In genomic region chr18:22545091-22545795, GRCh38 we compare ENCODE assay signal across 14 cellular contexts.
"Had no signal": no experiment of that assay in that cellular context is flagged by ENCODE, and none has a peak within 500 bp of the region (broad histone marks: within the 10 kb centered on the region; RNA-seq: fewer than 3 reads in every experiment).

No MANE protein-coding gene starts in this region.

- H3K9me3 ChIP-seq: thyroid gland had no signal

- H3K27me3 ChIP-seq: thyroid gland had no signal

- H3K79me2 ChIP-seq: parathyroid adenoma had no signal

- H2AFZ ChIP-seq: parathyroid adenoma had no signal

- H3K4me3 ChIP-seq: dorsolateral prefrontal cortex, thyroid gland had no signal

- H3K9ac ChIP-seq: parathyroid adenoma had no signal

- H3K27ac ChIP-seq: dorsolateral prefrontal cortex, parathyroid adenoma, thyroid gland had no signal

- DNase-seq: activated B cell treated with CpG ODN at 0.5 μM for 24 hours; activated CD4-positive, alpha-beta memory T cell treated with anti-CD3 and anti-CD28 coated beads, Interleukin-2, amount 10 ng/mL, durations not matched to agents 7 days and 5 days; activated CD4-positive, alpha-beta T cell treated with anti-CD3 and anti-CD28 coated beads for 4 hours; activated CD8-positive, alpha-beta memory T cell treated with anti-CD3 and anti-CD28 coated beads, Interleukin-2, amount 10 ng/mL, durations not matched to agents 7 days and 5 days; activated naive CD8-positive, alpha-beta T cell treated with anti-CD3 and anti-CD28 coated beads for 36 hours; amygdala; central memory CD4-positive, alpha-beta T cell; dorsolateral prefrontal cortex; left ventricle myocardium superior; stimulated activated CD8-positive, alpha-beta memory T cell treated with anti-CD3 and anti-CD28 coated beads, Interleukin-4, amount 100 ng/mL, for 48 hours; stimulated activated naive CD4-positive, alpha-beta T cell; T-cell; thyroid gland had no signal

- H3K36me3 ChIP-seq: thyroid gland had no signal

- H3K4me1 ChIP-seq: parathyroid adenoma had no signal
